In genomic region chr10:105855791-105856190, GRCh38 we compare ENCODE assay signal across 30 cellular contexts.
"Had no signal": no experiment of that assay in that cellular context is flagged by ENCODE, and none has a peak within 500 bp of the region (broad histone marks: within the 10 kb centered on the region; RNA-seq: fewer than 3 reads in every experiment).

No MANE protein-coding gene starts in this region.

- H3K4me1 ChIP-seq: adrenal gland, ascending aorta had no signal

- H3K4me3 ChIP-seq: adrenal gland, ascending aorta, coronary artery, dorsolateral prefrontal cortex had no signal

- H3K27ac Mint-ChIP-seq: activated CD4-positive, alpha-beta memory T cell treated with anti-CD3 and anti-CD28 coated beads for 36 hours; activated CD4-positive, alpha-beta T cell treated with anti-CD3 and anti-CD28 coated beads for 36 hours; activated CD4-positive, alpha-beta T cell treated with anti-CD3 and anti-CD28 coated beads, Interleukin-2, amount 10 ng/mL, durations not matched to agents 24 days and 14 days; activated CD8-positive, alpha-beta memory T cell treated with anti-CD3 and anti-CD28 coated beads, Interleukin-2, amount 10 ng/mL, durations not matched to agents 7 days and 5 days; activated CD8-positive, alpha-beta T cell treated with anti-CD3 and anti-CD28 coated beads, Interleukin-2, amount 10 ng/mL, durations not matched to agents 7 days and 5 days; activated naive CD4-positive, alpha-beta T cell treated with anti-CD3 and anti-CD28 coated beads for 36 hours; activated naive CD4-positive, alpha-beta T cell treated with anti-CD3 and anti-CD28 coated beads, Interleukin-2, amount 50 U/mL, for 24 hours; activated naive CD8-positive, alpha-beta T cell treated with anti-CD3 and anti-CD28 coated beads for 36 hours; activated naive CD8-positive, alpha-beta T cell treated with anti-CD3 and anti-CD28 coated beads, Interleukin-2, amount 50 U/mL, for 24 hours; activated T-helper 1 cell treated with anti-CD3 and anti-CD28 coated beads, Interleukin-12 subunit alpha, Interleukin-12 subunit beta, Interleukin-2, Interleukin-4 antibody, amounts not matched to agents 30 ng/mL and 10 ng/mL and 1 ng/mL, durations not matched to agents 14 hours and 24 hours and 36 hours; activated T-helper 2 cell treated with anti-CD3 and anti-CD28 coated beads, Interferon-gamma antibody, Interleukin-2, Interleukin-4, amounts not matched to agents 10 μg/mL and 5 μg/mL and 100 μg/mL, durations not matched to agents 14 hours and 24 hours and 36 hours; brain; dendritic cell treated with granulocyte-macrophage colony-stimulating factor and Interleukin-4, amounts not matched to agents 40 ng/mL and 50 ng/mL, for 4 days; endodermal cell had no signal

- H3K27ac ChIP-seq: adrenal gland, ascending aorta, coronary artery, dorsolateral prefrontal cortex had no signal

- H3K4me1 Mint-ChIP-seq: activated CD8-positive, alpha-beta memory T cell treated with anti-CD3 and anti-CD28 coated beads, Interleukin-2, amount 10 ng/mL, durations not matched to agents 7 days and 5 days; central memory CD8-positive, alpha-beta T cell had no signal

- H3K36me3 Mint-ChIP-seq: activated CD8-positive, alpha-beta memory T cell treated with anti-CD3 and anti-CD28 coated beads, Interleukin-2, amount 10 ng/mL, durations not matched to agents 7 days and 5 days; activated naive CD4-positive, alpha-beta T cell treated with anti-CD3 and anti-CD28 coated beads, Interleukin-2, amount 50 U/mL, for 24 hours; activated naive CD8-positive, alpha-beta T cell treated with anti-CD3 and anti-CD28 coated beads for 36 hours; brain had no signal

- ATAC-seq: activated CD4-positive, alpha-beta T cell treated with anti-CD3 and anti-CD28 coated beads for 36 hours; activated CD8-positive, alpha-beta memory T cell treated with anti-CD3 and anti-CD28 coated beads, Interleukin-2, amount 10 ng/mL, durations not matched to agents 7 days and 5 days; activated CD8-positive, alpha-beta T cell treated with anti-CD3 and anti-CD28 coated beads, Interleukin-2, amount 10 ng/mL, durations not matched to agents 7 days and 5 days; activated naive CD8-positive, alpha-beta T cell treated with anti-CD3 and anti-CD28 coated beads, Interleukin-2, amount 50 U/mL, for 24 hours; esophagus mucosa had no signal

- H3K4me3 Mint-ChIP-seq: activated CD4-positive, alpha-beta memory T cell treated with anti-CD3 and anti-CD28 coated beads for 36 hours; activated CD4-positive, alpha-beta T cell treated with anti-CD3 and anti-CD28 coated beads for 36 hours; activated CD4-positive, alpha-beta T cell treated with anti-CD3 and anti-CD28 coated beads, Interleukin-2, amount 10 ng/mL, durations not matched to agents 24 days and 14 days; activated CD8-positive, alpha-beta memory T cell treated with anti-CD3 and anti-CD28 coated beads, Interleukin-2, amount 10 ng/mL, durations not matched to agents 7 days and 5 days; activated CD8-positive, alpha-beta T cell treated with anti-CD3 and anti-CD28 coated beads, Interleukin-2, amount 10 ng/mL, durations not matched to agents 7 days and 5 days; activated naive CD4-positive, alpha-beta T cell treated with anti-CD3 and anti-CD28 coated beads for 36 hours; activated naive CD4-positive, alpha-beta T cell treated with anti-CD3 and anti-CD28 coated beads, Interleukin-2, amount 50 U/mL, for 24 hours; activated naive CD8-positive, alpha-beta T cell treated with anti-CD3 and anti-CD28 coated beads for 36 hours; activated naive CD8-positive, alpha-beta T cell treated with anti-CD3 and anti-CD28 coated beads, Interleukin-2, amount 50 U/mL, for 24 hours; activated T-helper 1 cell treated with anti-CD3 and anti-CD28 coated beads, Interleukin-12 subunit alpha, Interleukin-12 subunit beta, Interleukin-2, Interleukin-4 antibody, amounts not matched to agents 30 ng/mL and 10 ng/mL and 1 ng/mL, durations not matched to agents 14 hours and 24 hours and 36 hours; brain; central memory CD8-positive, alpha-beta T cell; dendritic cell treated with granulocyte-macrophage colony-stimulating factor and Interleukin-4, amounts not matched to agents 40 ng/mL and 50 ng/mL, for 4 days; endodermal cell had no signal

- H3K9me3 Mint-ChIP-seq: activated CD4-positive, alpha-beta T cell treated with anti-CD3 and anti-CD28 coated beads, Interleukin-2, amount 10 ng/mL, durations not matched to agents 24 days and 14 days; activated naive CD4-positive, alpha-beta T cell treated with anti-CD3 and anti-CD28 coated beads for 36 hours; activated naive CD4-positive, alpha-beta T cell treated with anti-CD3 and anti-CD28 coated beads, Interleukin-2, amount 50 U/mL, for 24 hours; activated naive CD8-positive, alpha-beta T cell treated with anti-CD3 and anti-CD28 coated beads for 36 hours; activated naive CD8-positive, alpha-beta T cell treated with anti-CD3 and anti-CD28 coated beads, Interleukin-2, amount 50 U/mL, for 24 hours; activated T-helper 1 cell treated with anti-CD3 and anti-CD28 coated beads, Interleukin-12 subunit alpha, Interleukin-12 subunit beta, Interleukin-2, Interleukin-4 antibody, amounts not matched to agents 30 ng/mL and 10 ng/mL and 1 ng/mL, durations not matched to agents 14 hours and 24 hours and 36 hours; activated T-helper 2 cell treated with anti-CD3 and anti-CD28 coated beads, Interferon-gamma antibody, Interleukin-2, Interleukin-4, amounts not matched to agents 10 μg/mL and 5 μg/mL and 100 μg/mL, durations not matched to agents 14 hours and 24 hours and 36 hours had no signal

- DNase-seq: activated CD4-positive, alpha-beta memory T cell treated with anti-CD3 and anti-CD28 coated beads for 36 hours; activated CD4-positive, alpha-beta T cell treated with anti-CD3 and anti-CD28 coated beads for 36 hours; activated CD4-positive, alpha-beta T cell treated with anti-CD3 and anti-CD28 coated beads, Interleukin-2, amount 10 ng/mL, durations not matched to agents 24 days and 14 days; activated CD4-positive, CD25-positive, alpha-beta regulatory T cell; activated CD4-positive, CD25-positive, alpha-beta regulatory T cell treated with anti-CD3 and anti-CD28 coated beads, Interleukin-2, amount 50 U/mL, for 72 hours; activated CD8-positive, alpha-beta memory T cell treated with anti-CD3 and anti-CD28 coated beads, Interleukin-2, amount 10 ng/mL, durations not matched to agents 7 days and 5 days; activated CD8-positive, alpha-beta memory T cell treated with anti-CD3 and anti-CD28 coated beads, Interleukin-2, amount 50 U/mL, for 4 hours; activated CD8-positive, alpha-beta T cell treated with anti-CD3 and anti-CD28 coated beads, Interleukin-2, amount 10 ng/mL, durations not matched to agents 7 days and 5 days; activated effector memory CD4-positive, alpha-beta T cell treated with anti-CD3 and anti-CD28 coated beads, Interleukin-2, amount 50 U/mL, for 16 hours; activated naive CD4-positive, alpha-beta T cell treated with anti-CD3 and anti-CD28 coated beads for 36 hours; activated naive CD8-positive, alpha-beta T cell treated with anti-CD3 and anti-CD28 coated beads for 36 hours; activated naive CD8-positive, alpha-beta T cell treated with anti-CD3 and anti-CD28 coated beads, Interleukin-2, amount 50 U/mL, for 24 hours; activated T-cell treated with anti-CD3 and anti-CD28 coated beads, Interleukin-2, amount 50 U/mL, for 1 hour; activated T-cell treated with anti-CD3 and anti-CD28 coated beads, Interleukin-2, amount 50 U/mL, for 48 hours; adrenal gland; dorsolateral prefrontal cortex; effector memory CD4-positive, alpha-beta T cell; endodermal cell; foreskin fibroblast; head of caudate nucleus; T-helper 2 cell had no signal

- H3K27me3 Mint-ChIP-seq: activated CD4-positive, alpha-beta memory T cell treated with anti-CD3 and anti-CD28 coated beads for 36 hours; activated CD4-positive, alpha-beta T cell treated with anti-CD3 and anti-CD28 coated beads for 36 hours; activated CD4-positive, alpha-beta T cell treated with anti-CD3 and anti-CD28 coated beads, Interleukin-2, amount 10 ng/mL, durations not matched to agents 24 days and 14 days; activated CD8-positive, alpha-beta memory T cell treated with anti-CD3 and anti-CD28 coated beads, Interleukin-2, amount 10 ng/mL, durations not matched to agents 7 days and 5 days; activated naive CD4-positive, alpha-beta T cell treated with anti-CD3 and anti-CD28 coated beads, Interleukin-2, amount 50 U/mL, for 24 hours; activated naive CD8-positive, alpha-beta T cell treated with anti-CD3 and anti-CD28 coated beads for 36 hours; activated naive CD8-positive, alpha-beta T cell treated with anti-CD3 and anti-CD28 coated beads, Interleukin-2, amount 50 U/mL, for 24 hours; brain; central memory CD8-positive, alpha-beta T cell; dendritic cell treated with granulocyte-macrophage colony-stimulating factor and Interleukin-4, amounts not matched to agents 40 ng/mL and 50 ng/mL, for 4 days had no signal

- H3K36me3 ChIP-seq: adrenal gland, ascending aorta had no signal

- H3K9me3 ChIP-seq: adrenal gland, ascending aorta had no signal

- H3K27me3 ChIP-seq: adrenal gland, ascending aorta, dorsolateral prefrontal cortex had no signal
